Comparison of ENCODE assay signal across 15 cellular contexts in the genomic region with DNA sequence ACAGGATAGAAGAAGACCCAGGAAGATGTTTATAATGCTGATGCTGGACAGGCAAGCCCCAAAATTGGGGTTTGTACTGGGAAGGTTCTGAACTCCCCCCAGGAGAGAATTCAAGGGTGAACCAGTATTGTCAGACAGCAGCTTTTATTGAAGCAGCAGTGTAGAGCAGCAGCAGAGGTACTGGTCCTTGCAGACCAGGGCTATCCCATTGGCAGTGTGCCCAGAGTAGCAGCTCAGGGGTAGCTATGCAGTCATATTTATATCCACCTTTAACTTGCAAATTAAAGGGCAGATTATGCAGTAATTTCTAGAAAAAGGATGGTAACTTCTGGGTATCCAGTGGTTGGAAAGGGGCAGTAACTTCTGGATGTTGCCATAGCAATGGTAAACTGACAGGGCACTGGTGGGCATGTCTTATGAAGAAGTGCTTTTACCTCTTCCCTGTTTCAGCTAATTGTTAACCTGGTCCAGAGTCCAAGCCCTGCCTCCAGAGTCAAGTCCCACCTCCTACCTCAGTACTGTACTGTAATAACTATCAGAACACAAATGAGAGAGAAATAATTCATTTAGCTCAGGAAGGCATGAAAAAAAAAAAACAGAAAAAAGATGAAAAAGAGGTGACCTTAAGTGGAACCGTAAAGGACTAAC.
DNase-seq lines count a peak whose midpoint lies in the region; ATAC-seq and TF ChIP-seq lines count a peak whose summit lies in the region.
"Had no signal": no experiment of that assay in that cellular context is flagged by ENCODE, and none has a peak within 500 bp of the region (broad histone marks: within the 10 kb centered on the region; RNA-seq: fewer than 3 reads in every experiment).

No MANE protein-coding gene starts in this region.

- no peak overlapping the region for H3K4me3 ChIP-seq in adipocyte (ENCODE audit: low read length)
- H3K4me3 ChIP-seq: pancreas, thyroid gland had no signal

- H3K4me1 ChIP-seq in adipocyte (ENCODE audit: control insufficient read depth, insufficient read depth, low read length): no peaks in the 10 kb centered on the region
- H3K4me1 ChIP-seq: pancreas, thyroid gland had no signal

- in situ Hi-C loops in G401 (cut with HindIII; ENCODE audit: low sequenced_read_pairs): no loop called here

- H3K27me3 ChIP-seq in adipocyte (replicated peaks; ENCODE audit: control insufficient read depth, insufficient read depth, low read length): no peaks in the 10 kb centered on the region
- H3K27me3 ChIP-seq: pancreas, thyroid gland had no signal

- peak; percentile 67 for ATAC-seq in GM19463 (IDR thresholded peaks at IDR 0.05; ENCODE audit: unreplicated experiment)
- no peak for ATAC-seq in activated T-cell treated with anti-CD3 and anti-CD28 coated beads, Interleukin-2, amount 50 U/mL, for 72 hours (replicated peaks in 1 of 2)
- ATAC-seq: left lobe of liver; pancreas; stimulated activated memory B cell treated with anti-CD40 and anti-IgM and Interleukin-4, amounts not matched to agents 10 μg/mL and 1 μg/mL and 100 μg/mL, for 72 hours had no signal

- H3K27ac Mint-ChIP-seq in mesothelial cell of epicardium: no peak overlapping the region
- H3K27ac Mint-ChIP-seq in activated T-cell treated with anti-CD3 and anti-CD28 coated beads, Interleukin-2, amount 50 U/mL, for 72 hours: no peak overlapping the region
- H3K27ac Mint-ChIP-seq: stimulated activated memory B cell treated with anti-CD40 and anti-IgM and Interleukin-4, amounts not matched to agents 10 μg/mL and 1 μg/mL and 100 μg/mL, for 72 hours had no signal

- H3K9ac ChIP-seq in adipocyte (ENCODE audit: low read length): no peak overlapping the region

- no peaks in the 10 kb centered on the region for H3K27me3 Mint-ChIP-seq in mesothelial cell of epicardium (ENCODE audit: low read depth)
- H3K27me3 Mint-ChIP-seq in activated T-cell treated with anti-CD3 and anti-CD28 coated beads, Interleukin-2, amount 50 U/mL, for 72 hours (ENCODE audit: low read depth): no peaks in the 10 kb centered on the region
- H3K27me3 Mint-ChIP-seq: central memory CD8-positive, alpha-beta T cell; stimulated activated memory B cell treated with anti-CD40 and anti-IgM and Interleukin-4, amounts not matched to agents 10 μg/mL and 1 μg/mL and 100 μg/mL, for 72 hours had no signal

- peaks cover 22% of the 10 kb centered on the region for H3K4me1 Mint-ChIP-seq in mesothelial cell of epicardium
- H3K4me1 Mint-ChIP-seq in activated T-cell treated with anti-CD3 and anti-CD28 coated beads, Interleukin-2, amount 50 U/mL, for 72 hours (ENCODE audit: low read depth): no peaks in the 10 kb centered on the region
- H3K4me1 Mint-ChIP-seq: central memory CD8-positive, alpha-beta T cell; stimulated activated memory B cell treated with anti-CD40 and anti-IgM and Interleukin-4, amounts not matched to agents 10 μg/mL and 1 μg/mL and 100 μg/mL, for 72 hours had no signal

- H3K9me3 ChIP-seq in adipocyte (ENCODE audit: control insufficient read depth, low read length): no peaks in the 10 kb centered on the region
- H3K9me3 ChIP-seq: pancreas, thyroid gland had no signal

- no peaks in the 10 kb centered on the region for H3K36me3 Mint-ChIP-seq in mesothelial cell of epicardium
- no peaks in the 10 kb centered on the region for H3K36me3 Mint-ChIP-seq in activated T-cell treated with anti-CD3 and anti-CD28 coated beads, Interleukin-2, amount 50 U/mL, for 72 hours (ENCODE audit: insufficient read depth in 2 of 2)
- H3K36me3 Mint-ChIP-seq: stimulated activated memory B cell treated with anti-CD40 and anti-IgM and Interleukin-4, amounts not matched to agents 10 μg/mL and 1 μg/mL and 100 μg/mL, for 72 hours had no signal

- H3K36me3 ChIP-seq in adipocyte (ENCODE audit: control insufficient read depth, insufficient read depth, low read length, severe bottlenecking): no peaks in the 10 kb centered on the region
- H3K36me3 ChIP-seq: pancreas, thyroid gland had no signal

- TF ChIP-seq CTCF in mesothelial cell of epicardium (IDR thresholded peaks at IDR 0.05; ENCODE audit: unreplicated experiment): no peak

- H3K4me3 Mint-ChIP-seq in mesothelial cell of epicardium: no peak overlapping the region
- H3K4me3 Mint-ChIP-seq in activated T-cell treated with anti-CD3 and anti-CD28 coated beads, Interleukin-2, amount 50 U/mL, for 72 hours: no peak overlapping the region
- H3K4me3 Mint-ChIP-seq: central memory CD8-positive, alpha-beta T cell; stimulated activated memory B cell treated with anti-CD40 and anti-IgM and Interleukin-4, amounts not matched to agents 10 μg/mL and 1 μg/mL and 100 μg/mL, for 72 hours had no signal

- DNase-seq in G401 (ENCODE audit: low spot score) (peak; percentile 27), adipocyte (ENCODE audit: low read depth) (peak; percentile 5), mesothelial cell of epicardium (ENCODE audit: low spot score in 2 of 2, unreplicated experiment in 2 of 2) (peak; percentile 24 to 40), C1 segment of cervical spinal cord (lab: John Stamatoyannopoulos, UW) (no peak), GM03348 (ENCODE audit: low spot score) (no peak)
- no peak for DNase-seq in activated T-cell treated with anti-CD3 and anti-CD28 coated beads, Interleukin-2, amount 50 U/mL, for 72 hours
- DNase-seq: activated T-cell treated with anti-CD3 and anti-CD28 coated beads, Interleukin-2, amount 50 U/mL, for 1 hour; NCI-H1417 treated with DMSO at 0.1 percent for 48 hours; NCI-H510A; thyroid gland had no signal

- no peaks in the 10 kb centered on the region for H3K9me3 Mint-ChIP-seq in mesothelial cell of epicardium
- no peaks in the 10 kb centered on the region for H3K9me3 Mint-ChIP-seq in activated T-cell treated with anti-CD3 and anti-CD28 coated beads, Interleukin-2, amount 50 U/mL, for 72 hours
- H3K9me3 Mint-ChIP-seq: stimulated activated memory B cell treated with anti-CD40 and anti-IgM and Interleukin-4, amounts not matched to agents 10 μg/mL and 1 μg/mL and 100 μg/mL, for 72 hours had no signal

Comparison
In these comparisons a context has a peak if more than half of its experiments do, and no peak if none do; other contexts are left out.
1. DNase-seq: peak in G401 (single experiment), adipocyte (single experiment) and mesothelial cell of epicardium (2 of 2); none in activated T-cell treated with anti-CD3 and anti-CD28 coated beads, Interleukin-2, amount 50 U/mL, for 72 hours (0 of 2), C1 segment of cervical spinal cord (0 of 14) and GM03348 (single experiment).